31 cellular contexts compared by ENCODE assay signal in genomic region chr4:133776503-133776902, GRCh38.
"Had no signal": no experiment of that assay in that cellular context is flagged by ENCODE, and none has a peak within 500 bp of the region (broad histone marks: within the 10 kb centered on the region; RNA-seq: fewer than 3 reads in every experiment).

No MANE protein-coding gene starts in this region.

- H3K36me3 ChIP-seq: WERI-Rb-1 had no signal

- H3K27ac ChIP-seq: VCaP, WERI-Rb-1 had no signal

- ATAC-seq: activated CD4-positive, alpha-beta T cell treated with anti-CD3 and anti-CD28 coated beads for 36 hours; activated CD4-positive, CD25-positive, alpha-beta regulatory T cell treated with anti-CD3 and anti-CD28 coated beads, Interleukin-2, amount 50 U/mL, for 24 hours; activated CD8-positive, alpha-beta memory T cell treated with anti-CD3 and anti-CD28 coated beads, Interleukin-2, amount 10 ng/mL, durations not matched to agents 7 days and 5 days; activated CD8-positive, alpha-beta T cell treated with anti-CD3 and anti-CD28 coated beads for 36 hours; activated CD8-positive, alpha-beta T cell treated with anti-CD3 and anti-CD28 coated beads, Interleukin-2, amount 10 ng/mL, durations not matched to agents 7 days and 5 days; T-helper 17 cell; WTC11 had no signal

- DNase-seq: activated B cell treated with CpG ODN at 0.5 μM for 24 hours; activated CD4-positive, alpha-beta memory T cell treated with anti-CD3 and anti-CD28 coated beads for 36 hours; activated CD4-positive, alpha-beta memory T cell treated with anti-CD3 and anti-CD28 coated beads, Interleukin-2, amount 10 ng/mL, durations not matched to agents 7 days and 5 days; activated CD4-positive, alpha-beta T cell treated with anti-CD3 and anti-CD28 coated beads for 1 hour; activated CD4-positive, alpha-beta T cell treated with anti-CD3 and anti-CD28 coated beads for 36 hours; activated CD4-positive, alpha-beta T cell treated with anti-CD3 and anti-CD28 coated beads for 4 hours; activated CD4-positive, alpha-beta T cell treated with anti-CD3 and anti-CD28 coated beads for 48 hours; activated CD4-positive, alpha-beta T cell treated with anti-CD3 and anti-CD28 coated beads, Interleukin-2, amount 10 ng/mL, durations not matched to agents 24 days and 14 days; activated CD4-positive, alpha-beta T cell treated with anti-CD3 and anti-CD28 coated beads, Interleukin-2, amount 10 ng/mL, durations not matched to agents 7 days and 5 days; activated CD4-positive, alpha-beta T cell treated with anti-CD3 and anti-CD28 coated beads, Interleukin-2, amount 50 U/mL, for 1 hour; activated CD4-positive, alpha-beta T cell treated with anti-CD3 and anti-CD28 coated beads, Interleukin-2, amount 50 U/mL, for 4 hours; activated CD4-positive, alpha-beta T cell treated with anti-CD3 and anti-CD28 coated beads, Interleukin-2, amount 50 U/mL, for 48 hours; activated CD4-positive, CD25-positive, alpha-beta regulatory T cell; activated CD4-positive, CD25-positive, alpha-beta regulatory T cell treated with anti-CD3 and anti-CD28 coated beads, Interleukin-2, amount 50 U/mL, for 72 hours; activated CD8-positive, alpha-beta memory T cell treated with anti-CD3 and anti-CD28 coated beads for 24 hours; activated CD8-positive, alpha-beta memory T cell treated with anti-CD3 and anti-CD28 coated beads, Interleukin-2, amount 10 ng/mL, durations not matched to agents 7 days and 5 days; activated CD8-positive, alpha-beta memory T cell treated with anti-CD3 and anti-CD28 coated beads, Interleukin-2, amount 50 U/mL, for 4 hours; activated CD8-positive, alpha-beta memory T cell treated with anti-CD3 and anti-CD28 coated beads, Interleukin-2, amount 50 U/mL, for 48 hours; activated CD8-positive, alpha-beta T cell treated with anti-CD3 and anti-CD28 coated beads for 36 hours; activated CD8-positive, alpha-beta T cell treated with anti-CD3 and anti-CD28 coated beads, Interleukin-2, amount 10 ng/mL, durations not matched to agents 7 days and 5 days; activated T-cell treated with anti-CD3 and anti-CD28 coated beads for 4 hours; activated T-cell treated with anti-CD3 and anti-CD28 coated beads, Interleukin-2, amount 50 U/mL, for 1 hour; T-helper 1 cell; T-helper 17 cell; T-helper 2 cell; T-helper 9 cell; T1000; WERI-Rb-1 had no signal
